20 cellular contexts compared by ENCODE assay signal in the genomic region with DNA sequence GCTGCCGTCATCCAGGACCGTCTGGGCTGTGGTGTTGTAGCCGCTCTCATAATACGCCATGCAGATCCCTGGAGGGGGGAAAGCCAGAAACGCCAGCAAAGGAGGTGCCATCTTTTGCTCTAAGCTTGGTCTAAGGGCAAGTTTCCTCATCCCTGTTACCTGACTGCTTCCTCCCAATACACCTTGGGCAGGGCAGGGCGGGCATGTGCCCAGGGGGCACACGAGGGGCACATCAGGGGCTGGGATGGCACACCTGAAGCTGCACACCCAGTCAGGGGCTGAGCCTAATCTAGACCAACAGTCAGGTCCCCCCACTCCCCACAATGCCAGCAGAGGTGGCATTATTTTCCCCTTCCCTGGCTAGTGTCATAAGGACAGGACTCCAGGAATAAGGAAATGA. TPM values are rescaled to one million over a fixed set of nuclear protein-coding genes. Genes with fewer than 3 reads are reported as not detected.
"Had no signal": no experiment of that assay in that cellular context is flagged by ENCODE, and none has a peak within 500 bp of the region (broad histone marks: within the 10 kb centered on the region; RNA-seq: fewer than 3 reads in every experiment).

No MANE protein-coding gene starts in this region.

RNA-seq across cellular contexts. Expression of a gene that starts 3.4 kb away (rescaled TPM):
- total RNA-seq: activated naive CD4-positive, alpha-beta T cell treated with anti-CD3 and anti-CD28 coated beads for 36 hours; activated naive CD4-positive, alpha-beta T cell treated with anti-CD3 and anti-CD28 coated beads, Interleukin-2, amount 50 U/mL, for 72 hours; activated naive CD8-positive, alpha-beta T cell treated with anti-CD3 and anti-CD28 coated beads for 36 hours; activated naive CD8-positive, alpha-beta T cell treated with anti-CD3 and anti-CD28 coated beads, Interleukin-2, amount 10 ng/mL, durations not matched to agents 7 days and 5 days; activated T-cell treated with anti-CD3 and anti-CD28 coated beads, Interleukin-2, amount 50 U/mL, for 4 hours; activated T-cell treated with anti-CD3 and anti-CD28 coated beads, Interleukin-2, amount 50 U/mL, for 72 hours; activated T-helper 1 cell treated with anti-CD3 and anti-CD28 coated beads, Interleukin-12 subunit alpha, Interleukin-12 subunit beta, Interleukin-2, Interleukin-4 antibody, amounts not matched to agents 30 ng/mL and 10 ng/mL and 1 ng/mL, durations not matched to agents 14 hours and 24 hours and 36 hours; activated T-helper 17 cell treated with anti-CD3 and anti-CD28 coated beads, Interleukin-2, amount 50 U/mL, for 72 hours; activated T-helper 2 cell treated with anti-CD3 and anti-CD28 coated beads, Interferon-gamma antibody, Interleukin-2, Interleukin-4, amounts not matched to agents 10 μg/mL and 5 μg/mL and 100 μg/mL, durations not matched to agents 14 hours and 24 hours and 36 hours; adrenal gland; aorta; ascending aorta; astrocyte; body of pancreas; breast epithelium; bronchial epithelial cell; cardiac muscle cell; cardiac septum; cerebellum; chondrocyte had no signal
